In the genomic region with DNA sequence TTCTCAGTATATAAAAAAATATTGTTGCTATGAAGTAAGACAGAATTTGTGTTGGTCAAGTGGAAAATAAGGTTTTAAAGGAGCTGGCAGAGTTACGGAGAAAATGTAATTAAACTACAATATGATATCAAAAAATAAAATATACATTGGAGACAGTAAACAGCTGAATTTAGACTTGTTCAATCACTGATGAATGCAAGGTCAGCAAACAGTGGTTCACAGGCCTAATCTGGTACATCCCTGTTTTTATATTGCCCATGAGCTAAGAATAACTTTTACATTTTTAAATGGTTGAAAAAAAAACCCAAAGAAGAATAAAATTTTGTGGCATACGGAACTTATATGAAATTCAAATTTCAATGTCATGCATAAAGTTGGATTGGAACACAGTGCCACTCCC, we compare ENCODE assay signal across 5 cellular contexts.
"Had no signal": no experiment of that assay in that cellular context is flagged by ENCODE, and none has a peak within 500 bp of the region (broad histone marks: within the 10 kb centered on the region; RNA-seq: fewer than 3 reads in every experiment).

No MANE protein-coding gene starts in this region.

- DNase-seq: KBM-7, KG1 had no signal

- FAIRE-seq: HTR-8/SVneo had no signal

- H3K9ac ChIP-seq: KMS-11 had no signal

- H3K4me2 ChIP-seq: KMS-11 had no signal

- H3K27ac ChIP-seq: HL-60, KMS-11 had no signal
